Comparison of ENCODE assay signal across 21 cellular contexts in the genomic region with DNA sequence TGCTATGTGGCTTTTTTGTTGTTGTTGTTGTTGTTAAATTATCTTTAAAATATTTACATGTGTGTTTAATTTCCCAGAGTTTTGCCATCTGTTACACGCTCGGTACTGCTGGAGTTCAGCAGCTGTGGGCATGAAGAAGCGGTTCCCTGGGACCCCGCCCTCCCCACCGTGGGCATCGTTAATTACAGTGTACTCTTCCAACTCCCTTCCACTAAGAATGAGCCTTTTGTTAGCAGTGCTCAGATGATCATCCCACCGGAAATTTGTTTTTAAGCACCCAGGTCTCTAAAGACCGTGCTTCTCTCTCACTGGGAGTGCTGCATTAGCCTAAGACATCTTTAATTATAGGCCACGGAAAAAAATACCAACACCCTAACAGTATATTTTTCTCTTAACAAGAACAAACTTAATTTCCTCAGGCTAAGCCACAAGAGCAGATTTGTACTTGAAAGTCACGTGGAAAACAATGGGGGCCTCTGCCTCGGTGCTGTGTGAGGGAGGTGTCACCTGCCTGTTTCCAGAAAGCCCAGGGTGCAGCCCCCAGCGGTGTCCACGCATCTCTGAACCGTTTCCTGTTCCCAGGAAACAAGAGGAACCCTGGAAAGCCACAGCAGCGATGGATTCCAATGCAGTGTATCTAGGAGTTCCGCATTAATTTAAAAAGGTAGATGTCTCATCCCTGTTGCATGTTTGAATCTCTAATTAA.
A peak's percentile ranks its signal among the peaks of the same experiment; 100 is the strongest.
DNase-seq lines count a peak whose midpoint lies in the region; ATAC-seq and TF ChIP-seq lines count a peak whose summit lies in the region.
"Had no signal": no experiment of that assay in that cellular context is flagged by ENCODE, and none has a peak within 500 bp of the region (broad histone marks: within the 10 kb centered on the region; RNA-seq: fewer than 3 reads in every experiment).

No MANE protein-coding gene starts in this region.

- H3K27ac ChIP-seq in coronary artery = no peak overlapping the region
- H3K27ac ChIP-seq: adrenal gland, left lung had no signal

- H3K27me3 Mint-ChIP-seq in type B pancreatic cell = peaks cover 15% of the 10 kb centered on the region
- H3K27me3 Mint-ChIP-seq: activated CD8-positive, alpha-beta memory T cell treated with anti-CD3 and anti-CD28 coated beads, Interleukin-2, amount 10 ng/mL, durations not matched to agents 7 days and 5 days; CD4-positive, CD25-positive, alpha-beta regulatory T cell had no signal

- ATAC-seq in HG03196 (IDR thresholded peaks at IDR 0.05; ENCODE audit: unreplicated experiment) (no peak), GM18519 (IDR thresholded peaks at IDR 0.05; ENCODE audit: low FRiP score, unreplicated experiment) (no peak)
- ATAC-seq: activated CD8-positive, alpha-beta memory T cell treated with anti-CD3 and anti-CD28 coated beads, Interleukin-2, amount 10 ng/mL, durations not matched to agents 7 days and 5 days; left lung; WTC11 had no signal

- no peaks in the 10 kb centered on the region for H3K36me3 Mint-ChIP-seq in type B pancreatic cell
- H3K36me3 Mint-ChIP-seq: activated CD8-positive, alpha-beta memory T cell treated with anti-CD3 and anti-CD28 coated beads, Interleukin-2, amount 10 ng/mL, durations not matched to agents 7 days and 5 days; CD4-positive, CD25-positive, alpha-beta regulatory T cell; naive B cell; WTC11 had no signal

- H3K4me1 Mint-ChIP-seq in type B pancreatic cell (ENCODE audit: unreplicated experiment) = peaks cover 29% of the 10 kb centered on the region
- H3K4me1 Mint-ChIP-seq: activated CD8-positive, alpha-beta memory T cell treated with anti-CD3 and anti-CD28 coated beads, Interleukin-2, amount 10 ng/mL, durations not matched to agents 7 days and 5 days; CD4-positive, CD25-positive, alpha-beta regulatory T cell; naive B cell had no signal

- no peak overlapping the region for H3K4me3 Mint-ChIP-seq in type B pancreatic cell
- H3K4me3 Mint-ChIP-seq: activated CD8-positive, alpha-beta memory T cell treated with anti-CD3 and anti-CD28 coated beads, Interleukin-2, amount 10 ng/mL, durations not matched to agents 7 days and 5 days; CD4-positive, CD25-positive, alpha-beta regulatory T cell; naive B cell; WTC11 had no signal

- no peak overlapping the region for H3K27ac Mint-ChIP-seq in type B pancreatic cell
- H3K27ac Mint-ChIP-seq: activated CD8-positive, alpha-beta memory T cell treated with anti-CD3 and anti-CD28 coated beads, Interleukin-2, amount 10 ng/mL, durations not matched to agents 7 days and 5 days; CD4-positive, CD25-positive, alpha-beta regulatory T cell; naive B cell; WTC11 had no signal

- TF ChIP-seq CTCF in coronary artery (IDR thresholded peaks at IDR 0.05) (no peak), type B pancreatic cell (conservative IDR thresholded peaks at IDR 0.05) (no peak)

- H3K4me3 ChIP-seq in coronary artery = no peak overlapping the region
- H3K4me3 ChIP-seq: adrenal gland, left lung had no signal

- peak; percentile 32 for DNase-seq in NCI-H510A treated with DMSO at 0.1 percent for 48 hours (lab: John Stamatoyannopoulos, UW)
- no peak for DNase-seq in NCI-H510A (lab: John Stamatoyannopoulos, UW)
- peak; percentile 43 for DNase-seq in NCI-H2171 treated with DMSO at 0.1 percent for 48 hours (lab: John Stamatoyannopoulos, UW)
- DNase-seq in coronary artery (ENCODE audit: low spot score) = peak; percentile 36
- DNase-seq in type B pancreatic cell (ENCODE audit: extremely low spot score, unreplicated experiment) = peak; percentile 45
- DNase-seq in A172 (ENCODE audit: low spot score) = no peak
- DNase-seq: activated effector memory CD4-positive, alpha-beta T cell treated with Interleukin-2 at 50 U/mL for 16 hours; adrenal gland; CD4-positive, CD25-positive, alpha-beta regulatory T cell; foreskin fibroblast; KBM-7; naive B cell; NCI-H146; stimulated activated naive CD4-positive, alpha-beta T cell; T-helper 2 cell; trophoblast cell had no signal

- H3K9me3 Mint-ChIP-seq in type B pancreatic cell = peaks cover 5% of the 10 kb centered on the region

Comparison
In these comparisons a context has a peak if more than half of its experiments do, and no peak if none do; other contexts are left out.
1. DNase-seq: peak in NCI-H510A treated with DMSO at 0.1 percent for 48 hours (single experiment), NCI-H2171 treated with DMSO at 0.1 percent for 48 hours (single experiment), coronary artery (single experiment) and type B pancreatic cell (single experiment); none in NCI-H510A (single experiment) and A172 (single experiment).